1 cellular context compared by ENCODE assay signal in genomic region chrX:52988985-52989917, GRCh38.
TF ChIP-seq lines count a peak whose summit lies in the region.

No MANE protein-coding gene starts in this region.

TF ChIP-seq in HCT116, 20 proteins besides CTCF, POLR2A, EP300 and RAD21 (continued from another document):
- no peak for TF ChIP-seq ELF1 (IDR thresholded peaks at IDR 0.05; ENCODE audit: borderline replicate concordance, low read depth)
- TF ChIP-seq POLR2AphosphoS5 (IDR thresholded peaks at IDR 0.05; ENCODE audit: low read depth, low read length): no peak
- no peak for TF ChIP-seq EZH2phosphoT487 (IDR thresholded peaks at IDR 0.05; ENCODE audit: borderline replicate concordance)
- TF ChIP-seq TCF7L2 (IDR thresholded peaks at IDR 0.05; ENCODE audit: borderline replicate concordance, extremely low read depth, insufficient read depth, insufficient read length): no peak
- TF ChIP-seq MAX (IDR thresholded peaks at IDR 0.05): no peak
- TF ChIP-seq ZNF274 (IDR thresholded peaks at IDR 0.05; ENCODE audit: low read depth, low read length): no peak
- TF ChIP-seq JUND (IDR thresholded peaks at IDR 0.05): no peak
- no peak for TF ChIP-seq ZFX (IDR thresholded peaks at IDR 0.05)
- TF ChIP-seq FOSL1 (IDR thresholded peaks at IDR 0.05; ENCODE audit: low read depth): no peak
- no peak for TF ChIP-seq EGR1 (IDR thresholded peaks at IDR 0.05; ENCODE audit: low read depth)
- TF ChIP-seq SIN3A (IDR thresholded peaks at IDR 0.05; ENCODE audit: low read depth): no peak
- no peak for TF ChIP-seq ZBTB33 (IDR thresholded peaks at IDR 0.05; ENCODE audit: extremely low read depth, insufficient replicate concordance, low read length)
- no peak for TF ChIP-seq YY1 (IDR thresholded peaks at IDR 0.05; ENCODE audit: extremely low read depth, insufficient replicate concordance, low read depth, low read length)
- TF ChIP-seq SP1 (IDR thresholded peaks at IDR 0.05; ENCODE audit: low read depth): no peak
- TF ChIP-seq CEBPB (IDR thresholded peaks at IDR 0.05; ENCODE audit: low read depth): no peak
- no peak for TF ChIP-seq CBX3 (IDR thresholded peaks at IDR 0.05; ENCODE audit: low read depth)
